Comparison of ENCODE assay signal across 12 cellular contexts in the genomic region with DNA sequence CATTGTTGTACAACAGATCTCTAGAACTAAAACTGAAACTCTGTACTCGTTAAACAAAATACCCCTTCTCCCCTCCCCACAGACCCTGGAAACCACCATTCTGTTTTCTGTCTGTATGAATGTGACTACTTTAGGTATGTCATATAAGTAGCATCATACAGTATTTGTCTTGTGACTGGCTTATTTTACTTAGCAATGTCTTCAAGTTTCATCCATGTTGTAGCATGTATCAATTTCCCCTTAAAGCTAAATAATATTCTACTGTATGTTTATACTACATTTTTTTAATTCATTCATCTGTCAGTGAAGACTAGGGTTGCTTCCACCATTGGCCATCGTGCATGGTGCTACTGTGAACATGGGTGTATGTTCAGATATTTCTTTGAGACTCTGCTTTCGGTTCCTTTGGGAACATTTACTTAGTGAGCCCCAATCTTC.
DNase-seq lines count a peak whose midpoint lies in the region; ATAC-seq and TF ChIP-seq lines count a peak whose summit lies in the region.
"Had no signal": no experiment of that assay in that cellular context is flagged by ENCODE, and none has a peak within 500 bp of the region (broad histone marks: within the 10 kb centered on the region; RNA-seq: fewer than 3 reads in every experiment).

No MANE protein-coding gene starts in this region.

- H3K9me3 Mint-ChIP-seq in activated naive CD8-positive, alpha-beta T cell (ENCODE audit: low read depth), result no peaks in the 10 kb centered on the region
- no peaks in the 10 kb centered on the region for H3K9me3 Mint-ChIP-seq in activated naive CD8-positive, alpha-beta T cell treated with anti-CD3 and anti-CD28 coated beads for 36 hours
- H3K9me3 Mint-ChIP-seq in stimulated activated naive B cell treated with anti-CD40 and anti-IgM and Interleukin-4, amounts not matched to agents 10 μg/mL and 1 μg/mL and 100 μg/mL, for 72 hours, result no peaks in the 10 kb centered on the region
- H3K9me3 Mint-ChIP-seq: HFFc6 had no signal

- H3K36me3 ChIP-seq in tibial artery, result peaks cover 0 to 10% (median 0%) of the 10 kb centered on the region in 3 donors
- H3K36me3 ChIP-seq: esophagus muscularis mucosa had no signal

- TF ChIP-seq CTCF in tibial artery (IDR thresholded peaks at IDR 0.05), result no peak

- intact Hi-C loops in tibial artery (cut with DNase I; ENCODE audit: low total_unique reads), result no loop called here

- H3K4me3 Mint-ChIP-seq in activated naive CD8-positive, alpha-beta T cell, result no peak overlapping the region
- H3K4me3 Mint-ChIP-seq in activated naive CD8-positive, alpha-beta T cell treated with anti-CD3 and anti-CD28 coated beads for 36 hours, result no peak overlapping the region
- no peak overlapping the region for H3K4me3 Mint-ChIP-seq in stimulated activated naive B cell treated with anti-CD40 and anti-IgM and Interleukin-4, amounts not matched to agents 10 μg/mL and 1 μg/mL and 100 μg/mL, for 72 hours
- H3K4me3 Mint-ChIP-seq: HFFc6 had no signal

- peaks cover 6% of the 10 kb centered on the region for H3K4me1 Mint-ChIP-seq in activated naive CD8-positive, alpha-beta T cell (ENCODE audit: low read depth)
- peaks cover 7% of the 10 kb centered on the region for H3K4me1 Mint-ChIP-seq in activated naive CD8-positive, alpha-beta T cell treated with anti-CD3 and anti-CD28 coated beads for 36 hours
- H3K4me1 Mint-ChIP-seq in stimulated activated naive B cell treated with anti-CD40 and anti-IgM and Interleukin-4, amounts not matched to agents 10 μg/mL and 1 μg/mL and 100 μg/mL, for 72 hours, result peaks cover 10 to 17% of the 10 kb centered on the region in 2 donors

- H3K27me3 Mint-ChIP-seq in activated naive CD8-positive, alpha-beta T cell, result no peaks in the 10 kb centered on the region
- H3K27me3 Mint-ChIP-seq in activated naive CD8-positive, alpha-beta T cell treated with anti-CD3 and anti-CD28 coated beads for 36 hours, result no peaks in the 10 kb centered on the region
- H3K27me3 Mint-ChIP-seq in stimulated activated naive B cell treated with anti-CD40 and anti-IgM and Interleukin-4, amounts not matched to agents 10 μg/mL and 1 μg/mL and 100 μg/mL, for 72 hours, result no peaks in the 10 kb centered on the region

- no peaks in the 10 kb centered on the region for H3K9me3 ChIP-seq in tibial artery
- H3K9me3 ChIP-seq: esophagus muscularis mucosa, stomach had no signal

- peak; percentile 95 for ATAC-seq in GM21717 (IDR thresholded peaks at IDR 0.05; ENCODE audit: unreplicated experiment)
- ATAC-seq in HG03139 (IDR thresholded peaks at IDR 0.05; ENCODE audit: unreplicated experiment), result peak; percentile 80
- peak; percentile 62 to 87 for ATAC-seq in stimulated activated naive B cell treated with anti-CD40 and anti-IgM and Interleukin-4, amounts not matched to agents 10 μg/mL and 1 μg/mL and 100 μg/mL, for 72 hours (replicated peaks)

- peaks cover 19% of the 10 kb centered on the region for H3K36me3 Mint-ChIP-seq in activated naive CD8-positive, alpha-beta T cell
- H3K36me3 Mint-ChIP-seq in activated naive CD8-positive, alpha-beta T cell treated with anti-CD3 and anti-CD28 coated beads for 36 hours, result peaks cover 20% of the 10 kb centered on the region
- H3K36me3 Mint-ChIP-seq in stimulated activated naive B cell treated with anti-CD40 and anti-IgM and Interleukin-4, amounts not matched to agents 10 μg/mL and 1 μg/mL and 100 μg/mL, for 72 hours, result peaks cover 11 to 13% of the 10 kb centered on the region in 2 donors

- no peaks in the 10 kb centered on the region for H3K4me1 ChIP-seq in tibial artery

- H3K27me3 ChIP-seq in tibial artery, result no peaks in the 10 kb centered on the region
- H3K27me3 ChIP-seq: esophagus muscularis mucosa, stomach had no signal

- no peak overlapping the region for H3K27ac ChIP-seq in tibial artery
- H3K27ac ChIP-seq: esophagus muscularis mucosa had no signal

- peak overlapping the region; percentile 17 for H3K27ac Mint-ChIP-seq in activated naive CD8-positive, alpha-beta T cell
- no peak overlapping the region for H3K27ac Mint-ChIP-seq in activated naive CD8-positive, alpha-beta T cell treated with anti-CD3 and anti-CD28 coated beads for 36 hours
- H3K27ac Mint-ChIP-seq in stimulated activated naive B cell treated with anti-CD40 and anti-IgM and Interleukin-4, amounts not matched to agents 10 μg/mL and 1 μg/mL and 100 μg/mL, for 72 hours, result no peak overlapping the region
- H3K27ac Mint-ChIP-seq: HFFc6 had no signal

- no peak for DNase-seq in activated naive CD8-positive, alpha-beta T cell treated with anti-CD3 and anti-CD28 coated beads for 36 hours
- DNase-seq in stimulated activated naive B cell treated with anti-CD40 and anti-IgM and Interleukin-4, amounts not matched to agents 10 μg/mL and 1 μg/mL and 100 μg/mL, for 72 hours, result no peak
- DNase-seq in tibial artery (no peak), MV-4-11 (lab: John Stamatoyannopoulos, UW) (no peak)
- no peak for DNase-seq in stimulated activated CD4-positive, alpha-beta T cell treated with anti-CD3 and anti-CD28 coated beads, Interleukin-15, amount 100 ng/mL, for 24 hours
- DNase-seq: HFFc6, NCI-H748 treated with DMSO at 0.1 percent for 48 hours, stomach had no signal

- H3K4me3 ChIP-seq in tibial artery, result no peak overlapping the region
- H3K4me3 ChIP-seq: esophagus muscularis mucosa, stomach had no signal
